9 cellular contexts compared by ENCODE assay signal in the genomic region with DNA sequence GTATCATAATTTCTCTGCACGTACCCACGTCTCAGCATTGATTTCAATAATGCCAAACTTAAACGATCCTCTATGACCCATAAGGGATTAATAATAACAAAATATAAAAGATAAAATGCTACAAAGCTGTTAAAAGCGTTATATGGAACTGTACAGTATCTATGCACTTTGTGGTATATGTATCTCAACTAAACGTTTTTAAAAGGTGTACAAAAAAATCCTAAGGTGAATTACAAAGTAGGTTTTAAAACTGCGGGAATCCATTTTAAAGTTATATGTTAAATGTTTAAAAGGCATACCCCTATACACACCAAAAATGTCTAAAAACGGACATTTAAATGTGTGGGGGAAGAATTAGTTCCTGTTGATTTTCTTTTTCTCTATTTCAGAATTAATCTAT. TPM values are rescaled to one million over a fixed set of nuclear protein-coding genes. Genes with fewer than 3 reads are reported as not detected.
DNase-seq lines count a peak whose midpoint lies in the region; ATAC-seq, FAIRE-seq and TF ChIP-seq lines count a peak whose summit lies in the region.
"Had no signal": no experiment of that assay in that cellular context is flagged by ENCODE, and none has a peak within 500 bp of the region (broad histone marks: within the 10 kb centered on the region; RNA-seq: fewer than 3 reads in every experiment).

No MANE protein-coding gene starts in this region.

- no peaks in the 10 kb centered on the region for H4K20me1 ChIP-seq in K562 (replicated peaks; ENCODE audit: control insufficient read depth, insufficient read depth, low read length)

- peaks cover 14% of the 10 kb centered on the region for H3K79me2 ChIP-seq in K562 (ENCODE audit: control insufficient read depth, insufficient read depth, low read length)

- TF ChIP-seq RAD21 in K562 (CRISPR knock-in tag; conservative IDR thresholded peaks at IDR 0.05 in 1 of 2, IDR thresholded peaks at IDR 0.05 in 1 of 2): no peak

- BruUV-seq in K562 (replicated peaks; lab: Mats Ljungman, UMichigan): no TSS peak

- no peak for TF ChIP-seq EP300 in K562 (IDR thresholded peaks at IDR 0.05; ENCODE audit: low read length)

- in situ Hi-C loops in K562 (cut with MboI): no loop called here

- no peak overlapping the region for H2AFZ ChIP-seq in K562 (ENCODE audit: low read depth, low read length)

- TF ChIP-seq CTCF in right atrium auricular region (IDR thresholded peaks at IDR 0.05) (no peak), K562 (IDR thresholded peaks at IDR 0.05 in 2 of 3, conservative IDR thresholded peaks at IDR 0.05 in 1 of 3; ENCODE audit: insufficient read depth in 2 of 3, low read depth in 1 of 3, low read length in 3 of 3) (no peak)

- no peak for DNase-seq in right atrium auricular region (ENCODE audit: low spot score)
- DNase-seq in Right ventricle myocardium inferior (ENCODE audit: missing footprints): no peak
- no peak for DNase-seq in K562 (ENCODE audit: extremely low read depth in 1 of 4, low spot score in 3 of 4)
- DNase-seq in dedifferentiated amniotic fluid mesenchymal stem cell (ENCODE audit: extremely low spot score): no peak
- DNase-seq in mucosa of gallbladder (ENCODE audit: low spot score): no peak
- DNase-seq: NCI-H1694 had no signal

- no peaks in the 10 kb centered on the region for H3K4me1 ChIP-seq in right atrium auricular region
- H3K4me1 ChIP-seq in K562 (replicated peaks in 1 of 2; ENCODE audit: control insufficient read depth in 2 of 2, insufficient read depth in 2 of 2, low read length in 2 of 2): peaks cover 2 to 7% of the 10 kb centered on the region in 2 experiments; a peak in 3 of 5 replicates
- no peaks in the 10 kb centered on the region for H3K4me1 ChIP-seq in mucosa of rectum (ENCODE audit: control insufficient read depth in 2 of 2, insufficient read depth in 2 of 2, low read length in 2 of 2)

- no peak overlapping the region for H3K27ac ChIP-seq in right atrium auricular region
- no peak overlapping the region; the same call in 2 of the 3 replicates for H3K27ac ChIP-seq in K562 (ENCODE audit: extremely low read depth, low read depth, low read length)
- H3K27ac ChIP-seq in mucosa of rectum (ENCODE audit: low read depth in 2 of 2, low read length in 2 of 2): no peak overlapping the region

- no peak for FAIRE-seq in K562 (lab: Jason Lieb, UNC)

- H3K4me2 ChIP-seq in K562 (ENCODE audit: insufficient read depth, low read length): no peak overlapping the region

- H3K9ac ChIP-seq in K562 (ENCODE audit: insufficient read depth in 1 of 2, low read depth in 2 of 2, low read length in 2 of 2): peak overlapping the region in 1 of 2 experiments; percentile 75; a peak in 1 of 4 replicates
- H3K9ac ChIP-seq in mucosa of rectum (ENCODE audit: low read depth in 1 of 2, low read length in 2 of 2): no peak overlapping the region

- CTCF ChIA-PET in K562 (lab: Yijun Ruan, JAX; ENCODE audit: low intra/inter-chr PET ratio): no interaction called here

- no peaks in the 10 kb centered on the region for H3K9me1 ChIP-seq in K562 (ENCODE audit: control insufficient read depth, insufficient read depth, low read length)

- no peak for ATAC-seq in Right ventricle myocardium inferior
- no peak for ATAC-seq in K562
- ATAC-seq in HG03460 (IDR thresholded peaks at IDR 0.05; ENCODE audit: unreplicated experiment): no peak
- no peak for ATAC-seq in HG03175 (IDR thresholded peaks at IDR 0.05; ENCODE audit: unreplicated experiment)

- intact Hi-C loops in Right ventricle myocardium inferior (cut with DNase I): no loop called here
- intact Hi-C loops in K562 (cut with micrococcal nuclease): no loop called here

- H3K36me3 ChIP-seq in right atrium auricular region (no peaks in the 10 kb centered on the region), K562 (ENCODE audit: control insufficient read depth, insufficient read depth, low read length) (no peaks in the 10 kb centered on the region; the same call in 2 of the 3 replicates), mucosa of rectum (ENCODE audit: control insufficient read depth in 2 of 2, insufficient read depth in 2 of 2, low read length in 2 of 2) (no peaks in the 10 kb centered on the region)

- TF ChIP-seq POLR2A in K562 (conservative IDR thresholded peaks at IDR 0.05): no peak

- H3K27me3 ChIP-seq in right atrium auricular region: no peaks in the 10 kb centered on the region
- H3K27me3 ChIP-seq in K562 (ENCODE audit: control insufficient read depth in 2 of 2, insufficient read depth in 2 of 2, low read length in 2 of 2): no peaks in the 10 kb centered on the region
- no peaks in the 10 kb centered on the region for H3K27me3 ChIP-seq in mucosa of rectum (ENCODE audit: control insufficient read depth in 2 of 2, insufficient read depth in 2 of 2, low read length in 2 of 2)

- H3K4me3 ChIP-seq in right atrium auricular region (peak overlapping the region; percentile 58 to 63), K562 (peak overlapping the region; percentile 57), mucosa of rectum (ENCODE audit: low read length in 2 of 2) (peak overlapping the region; percentile 76 to 82)

- 15% methylated on average over 7 of the region's 7 CpGs for WGBS in K562 (ENCODE audit: insufficient coverage, low coverage, missing lambda C conversion rate)

- POLR2A ChIA-PET in K562 (lab: Yijun Ruan, JAX): no interaction called here

- H3K9me3 ChIP-seq in right atrium auricular region (no peaks in the 10 kb centered on the region), K562 (replicated peaks; ENCODE audit: control insufficient read depth, insufficient read depth, low read depth, low read length) (no peaks in the 10 kb centered on the region), mucosa of rectum (ENCODE audit: control insufficient read depth in 2 of 2, low read length in 2 of 2) (no peaks in the 10 kb centered on the region)

TF ChIP-seq in K562, 482 proteins besides CTCF, POLR2A, EP300 and RAD21 (continues in another document):
- TF ChIP-seq, protein P1, sequence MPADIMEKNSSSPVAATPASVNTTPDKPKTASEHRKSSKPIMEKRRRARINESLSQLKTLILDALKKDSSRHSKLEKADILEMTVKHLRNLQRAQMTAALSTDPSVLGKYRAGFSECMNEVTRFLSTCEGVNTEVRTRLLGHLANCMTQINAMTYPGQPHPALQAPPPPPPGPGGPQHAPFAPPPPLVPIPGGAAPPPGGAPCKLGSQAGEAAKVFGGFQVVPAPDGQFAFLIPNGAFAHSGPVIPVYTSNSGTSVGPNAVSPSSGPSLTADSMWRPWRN (IDR thresholded peaks at IDR 0.05; ENCODE audit: low read depth): no peak
- no peak for TF ChIP-seq RBM25 (IDR thresholded peaks at IDR 0.05; ENCODE audit: low read depth, low read length, severe bottlenecking)
- no peak for TF ChIP-seq TOE1 (IDR thresholded peaks at IDR 0.05; ENCODE audit: borderline replicate concordance)
- TF ChIP-seq TOE1 (CRISPR knock-in tag; IDR thresholded peaks at IDR 0.05; ENCODE audit: borderline replicate concordance, low read depth): no peak
- TF ChIP-seq, protein P2, sequence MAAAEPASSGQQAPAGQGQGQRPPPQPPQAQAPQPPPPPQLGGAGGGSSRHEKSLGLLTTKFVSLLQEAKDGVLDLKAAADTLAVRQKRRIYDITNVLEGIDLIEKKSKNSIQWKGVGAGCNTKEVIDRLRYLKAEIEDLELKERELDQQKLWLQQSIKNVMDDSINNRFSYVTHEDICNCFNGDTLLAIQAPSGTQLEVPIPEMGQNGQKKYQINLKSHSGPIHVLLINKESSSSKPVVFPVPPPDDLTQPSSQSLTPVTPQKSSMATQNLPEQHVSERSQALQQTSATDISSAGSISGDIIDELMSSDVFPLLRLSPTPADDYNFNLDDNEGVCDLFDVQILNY (CRISPR knock-in tag; IDR thresholded peaks at IDR 0.05): no peak

RNA-seq across cellular contexts. Expression of a gene that starts 0.9 kb away (rescaled TPM):
- total RNA-seq in right atrium auricular region: 1 to 10 TPM; 2.0 to 2.4 TPM
- total RNA-seq in Right ventricle myocardium inferior: 3.5 TPM
- total RNA-seq in K562 (2011; cell fraction: chromatin; rRNA removed; ENCODE audit: low replicate concordance): 0.93 and 5.2 TPM in 2 replicates
- total RNA-seq in K562 (2011; cell fraction: nucleolus; rRNA removed): 0.83 and 1.6 TPM in 2 replicates
- 1.6 and 2.4 TPM in 2 replicates for total RNA-seq in K562 (2011; cell fraction: nucleoplasm; rRNA removed)
- 1.7 and 1.9 TPM in 2 replicates for total RNA-seq in K562 (2014; rRNA removed)
- total RNA-seq in K562 (2014; rRNA removed; fragmentation: Illumina TruSeq; extraction: Trizol): 4.7 and 4.8 TPM in 2 replicates
- 4.0 and 5.0 TPM in 2 replicates for total RNA-seq in K562 (2015; rRNA removed; fragmentation: Illumina TruSeq; extraction: Trizol)
- total RNA-seq in K562 (2021): 2.8 and 3.5 TPM in 2 replicates
- 4.6 and 5.1 TPM in 2 replicates for polyA plus RNA-seq in K562 (2011; rRNA removed)
- 0.55 and 1.9 TPM in 2 replicates for polyA plus RNA-seq in K562 (2011; cell fraction: cytosol; rRNA removed)
- 4.4 and 6.6 TPM in 2 replicates for polyA plus RNA-seq in K562 (2011; cell fraction: nucleus; rRNA removed)
- 2.1 and 2.7 TPM in 2 replicates for polyA plus RNA-seq in K562 (2012)
- 4.0 and 4.3 TPM in 2 replicates for polyA plus RNA-seq in K562 (2014; fragmentation: Illumina TruSeq; extraction: Trizol)
- 1 to 10 TPM in 1 of 2 experiments, under 1 TPM in 1; 0.59 to 1.4 TPM for polyA plus RNA-seq in K562 (2014; fragmentation: Nextera tagmentation; extraction: Ambion mirVana)
- 2.8 and 3.9 TPM in 2 replicates for polyA plus RNA-seq in K562 (2014; rRNA removed)
- 3.7 and 6.4 TPM in 2 replicates for polyA minus RNA-seq in K562 (2011; rRNA and poly(A)+ RNA removed)
- 1.9 TPM in 2 replicates for polyA minus RNA-seq in K562 (2011; cell fraction: cytosol; rRNA and poly(A)+ RNA removed)
- 1.1 and 2.8 TPM in 2 replicates for polyA minus RNA-seq in K562 (2011; cell fraction: nucleus; rRNA and poly(A)+ RNA removed)
- total RNA-seq in mucosa of gallbladder: 5.0 TPM

RNA-seq across cellular contexts. Expression of a gene that starts 3.9 kb away (rescaled TPM):
- not detected for total RNA-seq in right atrium auricular region
- total RNA-seq in Right ventricle myocardium inferior: not detected
- total RNA-seq in K562 (2011; cell fraction: chromatin; rRNA removed; ENCODE audit: low replicate concordance): not detected in 2 replicates
- not detected in 2 replicates for total RNA-seq in K562 (2011; cell fraction: nucleolus; rRNA removed)
- total RNA-seq in K562 (2011; cell fraction: nucleoplasm; rRNA removed): not detected in 2 replicates
- not detected in 2 replicates for total RNA-seq in K562 (2014; rRNA removed)
- not detected in 2 replicates for total RNA-seq in K562 (2014; rRNA removed; fragmentation: Illumina TruSeq; extraction: Trizol)
- total RNA-seq in K562 (2015; rRNA removed; fragmentation: Illumina TruSeq; extraction: Trizol): not detected in 2 replicates
- not detected in 2 replicates for total RNA-seq in K562 (2021)
- polyA plus RNA-seq in K562 (2011; rRNA removed): not detected in 2 replicates
- not detected in 2 replicates for polyA plus RNA-seq in K562 (2011; cell fraction: cytosol; rRNA removed)
- not detected in 2 replicates for polyA plus RNA-seq in K562 (2011; cell fraction: nucleus; rRNA removed)
- not detected in 2 replicates for polyA plus RNA-seq in K562 (2012)
- polyA plus RNA-seq in K562 (2014; fragmentation: Illumina TruSeq; extraction: Trizol): not detected in 2 replicates
- polyA plus RNA-seq in K562 (2014; fragmentation: Nextera tagmentation; extraction: Ambion mirVana): not detected
- polyA plus RNA-seq in K562 (2014; rRNA removed): not detected in 2 replicates
- polyA minus RNA-seq in K562 (2011; rRNA and poly(A)+ RNA removed): not detected in 2 replicates
- not detected in 2 replicates for polyA minus RNA-seq in K562 (2011; cell fraction: cytosol; rRNA and poly(A)+ RNA removed)
- not detected in 2 replicates for polyA minus RNA-seq in K562 (2011; cell fraction: nucleus; rRNA and poly(A)+ RNA removed)
- total RNA-seq in mucosa of gallbladder: not detected
